8 cellular contexts compared by ENCODE assay signal in genomic region chr17:46818929-46819859, GRCh38.
DNase-seq lines count a peak whose midpoint lies in the region; ATAC-seq and TF ChIP-seq lines count a peak whose summit lies in the region.

No MANE protein-coding gene starts in this region.

- ATAC-seq in HG02981 (IDR thresholded peaks at IDR 0.05; ENCODE audit: unreplicated experiment) = no peak
- ATAC-seq in GM21526 (IDR thresholded peaks at IDR 0.05; ENCODE audit: low FRiP score, unreplicated experiment) = no peak

- H3K27ac ChIP-seq in SK-N-MC = no peak overlapping the region

- H3K4me3 ChIP-seq in SK-N-MC = peak overlapping the region; percentile 28; the same call in 1 of the 2 replicates
- peak overlapping the region; percentile 14 for H3K4me3 ChIP-seq in fibroblast of pulmonary artery (replicated peaks; ENCODE audit: low read depth, low read length)

- H3K9ac ChIP-seq in SK-N-MC (ENCODE audit: insufficient read length) = no peak overlapping the region

- no peak for TF ChIP-seq CTCF in fibroblast of pulmonary artery (IDR thresholded peaks at IDR 0.05; ENCODE audit: low read length, missing control alignments)

- DNase-seq in GM03348 (ENCODE audit: low spot score) = peak; percentile 37
- no peak for DNase-seq in SK-N-MC (ENCODE audit: low read depth, low spot score)
- DNase-seq in fibroblast of pulmonary artery (ENCODE audit: low read depth) = no peak
- DNase-seq in retina = peak; percentile 71
- DNase-seq in NCI-H510A treated with DMSO at 0.1 percent for 48 hours (lab: John Stamatoyannopoulos, UW) = no peak
- no peak for DNase-seq in Ammon's horn (ENCODE audit: low spot score)

- H3K36me3 ChIP-seq in SK-N-MC (ENCODE audit: insufficient read depth, low read length) = no peaks in the 10 kb centered on the region

- H3K9me3 ChIP-seq in SK-N-MC (ENCODE audit: low read depth, low read length) = no peaks in the 10 kb centered on the region

Comparison
In these comparisons a context has a peak if more than half of its experiments do, and no peak if none do; other contexts are left out.
1. DNase-seq: peak in GM03348 (single experiment) and retina (single experiment); none in SK-N-MC (single experiment), fibroblast of pulmonary artery (single experiment), NCI-H510A treated with DMSO at 0.1 percent for 48 hours (single experiment) and Ammon's horn (single experiment).